ENCODE assay signal across 1 cellular context in the genomic region with DNA sequence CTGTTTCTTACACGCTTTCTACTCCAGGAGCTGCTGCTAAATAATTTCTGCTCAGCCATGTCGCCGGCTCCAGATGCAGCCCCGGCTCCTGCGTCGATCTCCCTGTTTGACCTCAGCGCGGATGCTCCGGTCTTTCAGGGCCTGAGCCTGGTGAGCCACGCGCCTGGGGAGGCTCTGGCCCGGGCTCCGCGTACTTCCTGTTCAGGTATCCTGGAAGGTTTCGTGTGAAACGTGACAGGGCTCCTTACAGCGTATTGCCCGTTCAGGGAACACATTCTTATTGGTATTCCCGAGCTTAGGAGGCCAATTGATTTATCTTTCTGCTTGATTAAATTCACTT.
TF ChIP-seq lines count a peak whose summit lies in the region.

No MANE protein-coding gene starts in this region.

TF ChIP-seq in HepG2, 621 proteins besides CTCF, POLR2A, EP300 and RAD21 (continued from another document and continues in another):
- TF ChIP-seq, protein P1, sequence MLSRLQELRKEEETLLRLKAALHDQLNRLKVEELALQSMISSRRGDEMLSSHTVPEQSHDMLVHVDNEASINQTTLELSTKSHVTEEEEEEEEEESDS (CRISPR knock-in tag; IDR thresholded peaks at IDR 0.05; ENCODE audit: borderline replicate concordance) = no peak
- TF ChIP-seq ZNF326 (CRISPR knock-in tag; IDR thresholded peaks at IDR 0.05; ENCODE audit: borderline replicate concordance) (no peak), EZH2 (conservative IDR thresholded peaks at IDR 0.05; ENCODE audit: low read depth, low read length) (no peak), CREB1 (IDR thresholded peaks at IDR 0.05) (no peak), CREB1 (CRISPR knock-in tag; IDR thresholded peaks at IDR 0.05) (no peak), ZFP1 (CRISPR knock-in tag; IDR thresholded peaks at IDR 0.05) (no peak), NAIF1 (CRISPR knock-in tag; IDR thresholded peaks at IDR 0.05; ENCODE audit: borderline replicate concordance) (no peak), GABPA (IDR thresholded peaks at IDR 0.05; ENCODE audit: low read depth, low read length) (no peak), GABPA (CRISPR knock-in tag; IDR thresholded peaks at IDR 0.05; ENCODE audit: low read depth) (peak; percentile 65), SOX13 (IDR thresholded peaks at IDR 0.05) (no peak), SOX13 (CRISPR knock-in tag; conservative IDR thresholded peaks at IDR 0.05 in 1 of 2, IDR thresholded peaks at IDR 0.05 in 1 of 2) (0 out of 4 replicates have a peak, but pooled peaks of 1 of the 2 experiments have one; percentile 6), ZMYM3 (CRISPR knock-in tag; IDR thresholded peaks at IDR 0.05) (no peak), ERF (CRISPR knock-in tag; IDR thresholded peaks at IDR 0.05) (0 out of 2 replicates have a peak, but pooled peaks have one; percentile 4), SIN3B (IDR thresholded peaks at IDR 0.05; ENCODE audit: low read length) (no peak), CCDC6 (CRISPR knock-in tag; IDR thresholded peaks at IDR 0.05) (peak; percentile 59; the same call in 1 of the 2 replicates), ZNF749 (CRISPR knock-in tag; IDR thresholded peaks at IDR 0.05; ENCODE audit: borderline replicate concordance) (0 out of 2 replicates have a peak, but pooled peaks have one; percentile 20), ZNF562 (CRISPR knock-in tag; IDR thresholded peaks at IDR 0.05; ENCODE audit: borderline replicate concordance) (no peak), KAT8 (CRISPR knock-in tag; IDR thresholded peaks at IDR 0.05) (no peak)
- TF ChIP-seq, protein P2, sequence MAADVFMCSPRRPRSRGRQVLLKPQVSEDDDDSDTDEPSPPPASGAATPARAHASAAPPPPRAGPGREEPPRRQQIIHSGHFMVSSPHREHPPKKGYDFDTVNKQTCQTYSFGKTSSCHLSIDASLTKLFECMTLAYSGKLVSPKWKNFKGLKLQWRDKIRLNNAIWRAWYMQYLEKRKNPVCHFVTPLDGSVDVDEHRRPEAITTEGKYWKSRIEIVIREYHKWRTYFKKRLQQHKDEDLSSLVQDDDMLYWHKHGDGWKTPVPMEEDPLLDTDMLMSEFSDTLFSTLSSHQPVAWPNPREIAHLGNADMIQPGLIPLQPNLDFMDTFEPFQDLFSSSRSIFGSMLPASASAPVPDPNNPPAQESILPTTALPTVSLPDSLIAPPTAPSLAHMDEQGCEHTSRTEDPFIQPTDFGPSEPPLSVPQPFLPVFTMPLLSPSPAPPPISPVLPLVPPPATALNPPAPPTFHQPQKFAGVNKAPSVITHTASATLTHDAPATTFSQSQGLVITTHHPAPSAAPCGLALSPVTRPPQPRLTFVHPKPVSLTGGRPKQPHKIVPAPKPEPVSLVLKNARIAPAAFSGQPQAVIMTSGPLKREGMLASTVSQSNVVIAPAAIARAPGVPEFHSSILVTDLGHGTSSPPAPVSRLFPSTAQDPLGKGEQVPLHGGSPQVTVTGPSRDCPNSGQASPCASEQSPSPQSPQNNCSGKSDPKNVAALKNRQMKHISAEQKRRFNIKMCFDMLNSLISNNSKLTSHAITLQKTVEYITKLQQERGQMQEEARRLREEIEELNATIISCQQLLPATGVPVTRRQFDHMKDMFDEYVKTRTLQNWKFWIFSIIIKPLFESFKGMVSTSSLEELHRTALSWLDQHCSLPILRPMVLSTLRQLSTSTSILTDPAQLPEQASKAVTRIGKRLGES (CRISPR knock-in tag; IDR thresholded peaks at IDR 0.05; ENCODE audit: borderline replicate concordance) = no peak
- TF ChIP-seq, protein P3, sequence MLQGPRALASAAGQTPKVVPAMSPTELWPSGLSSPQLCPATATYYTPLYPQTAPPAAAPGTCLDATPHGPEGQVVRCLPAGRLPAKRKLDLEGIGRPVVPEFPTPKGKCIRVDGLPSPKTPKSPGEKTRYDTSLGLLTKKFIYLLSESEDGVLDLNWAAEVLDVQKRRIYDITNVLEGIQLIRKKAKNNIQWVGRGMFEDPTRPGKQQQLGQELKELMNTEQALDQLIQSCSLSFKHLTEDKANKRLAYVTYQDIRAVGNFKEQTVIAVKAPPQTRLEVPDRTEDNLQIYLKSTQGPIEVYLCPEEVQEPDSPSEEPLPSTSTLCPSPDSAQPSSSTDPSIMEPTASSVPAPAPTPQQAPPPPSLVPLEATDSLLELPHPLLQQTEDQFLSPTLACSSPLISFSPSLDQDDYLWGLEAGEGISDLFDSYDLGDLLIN (CRISPR knock-in tag; IDR thresholded peaks at IDR 0.05; ENCODE audit: borderline replicate concordance) = 0 out of 2 replicates have a peak, but pooled peaks have one; percentile 7
- TF ChIP-seq, protein P4, sequence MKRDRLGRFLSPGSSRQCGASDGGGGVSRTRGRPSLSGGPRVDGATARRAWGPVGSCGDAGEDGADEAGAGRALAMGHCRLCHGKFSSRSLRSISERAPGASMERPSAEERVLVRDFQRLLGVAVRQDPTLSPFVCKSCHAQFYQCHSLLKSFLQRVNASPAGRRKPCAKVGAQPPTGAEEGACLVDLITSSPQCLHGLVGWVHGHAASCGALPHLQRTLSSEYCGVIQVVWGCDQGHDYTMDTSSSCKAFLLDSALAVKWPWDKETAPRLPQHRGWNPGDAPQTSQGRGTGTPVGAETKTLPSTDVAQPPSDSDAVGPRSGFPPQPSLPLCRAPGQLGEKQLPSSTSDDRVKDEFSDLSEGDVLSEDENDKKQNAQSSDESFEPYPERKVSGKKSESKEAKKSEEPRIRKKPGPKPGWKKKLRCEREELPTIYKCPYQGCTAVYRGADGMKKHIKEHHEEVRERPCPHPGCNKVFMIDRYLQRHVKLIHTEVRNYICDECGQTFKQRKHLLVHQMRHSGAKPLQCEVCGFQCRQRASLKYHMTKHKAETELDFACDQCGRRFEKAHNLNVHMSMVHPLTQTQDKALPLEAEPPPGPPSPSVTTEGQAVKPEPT (CRISPR knock-in tag; IDR thresholded peaks at IDR 0.05; ENCODE audit: low read depth) = 0 out of 2 replicates have a peak, but pooled peaks have one; percentile 21
- TF ChIP-seq, protein P5, sequence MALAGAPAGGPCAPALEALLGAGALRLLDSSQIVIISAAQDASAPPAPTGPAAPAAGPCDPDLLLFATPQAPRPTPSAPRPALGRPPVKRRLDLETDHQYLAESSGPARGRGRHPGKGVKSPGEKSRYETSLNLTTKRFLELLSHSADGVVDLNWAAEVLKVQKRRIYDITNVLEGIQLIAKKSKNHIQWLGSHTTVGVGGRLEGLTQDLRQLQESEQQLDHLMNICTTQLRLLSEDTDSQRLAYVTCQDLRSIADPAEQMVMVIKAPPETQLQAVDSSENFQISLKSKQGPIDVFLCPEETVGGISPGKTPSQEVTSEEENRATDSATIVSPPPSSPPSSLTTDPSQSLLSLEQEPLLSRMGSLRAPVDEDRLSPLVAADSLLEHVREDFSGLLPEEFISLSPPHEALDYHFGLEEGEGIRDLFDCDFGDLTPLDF (CRISPR knock-in tag; IDR thresholded peaks at IDR 0.05) = peak; percentile 28; the same call in 1 of the 2 replicates
- TF ChIP-seq, protein P6, sequence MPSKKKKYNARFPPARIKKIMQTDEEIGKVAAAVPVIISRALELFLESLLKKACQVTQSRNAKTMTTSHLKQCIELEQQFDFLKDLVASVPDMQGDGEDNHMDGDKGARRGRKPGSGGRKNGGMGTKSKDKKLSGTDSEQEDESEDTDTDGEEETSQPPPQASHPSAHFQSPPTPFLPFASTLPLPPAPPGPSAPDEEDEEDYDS (CRISPR knock-in tag; IDR thresholded peaks at IDR 0.05) = no peak
- TF ChIP-seq, protein P7, sequence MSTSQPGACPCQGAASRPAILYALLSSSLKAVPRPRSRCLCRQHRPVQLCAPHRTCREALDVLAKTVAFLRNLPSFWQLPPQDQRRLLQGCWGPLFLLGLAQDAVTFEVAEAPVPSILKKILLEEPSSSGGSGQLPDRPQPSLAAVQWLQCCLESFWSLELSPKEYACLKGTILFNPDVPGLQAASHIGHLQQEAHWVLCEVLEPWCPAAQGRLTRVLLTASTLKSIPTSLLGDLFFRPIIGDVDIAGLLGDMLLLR (CRISPR knock-in tag; IDR thresholded peaks at IDR 0.05) = no peak
- TF ChIP-seq, protein P8, sequence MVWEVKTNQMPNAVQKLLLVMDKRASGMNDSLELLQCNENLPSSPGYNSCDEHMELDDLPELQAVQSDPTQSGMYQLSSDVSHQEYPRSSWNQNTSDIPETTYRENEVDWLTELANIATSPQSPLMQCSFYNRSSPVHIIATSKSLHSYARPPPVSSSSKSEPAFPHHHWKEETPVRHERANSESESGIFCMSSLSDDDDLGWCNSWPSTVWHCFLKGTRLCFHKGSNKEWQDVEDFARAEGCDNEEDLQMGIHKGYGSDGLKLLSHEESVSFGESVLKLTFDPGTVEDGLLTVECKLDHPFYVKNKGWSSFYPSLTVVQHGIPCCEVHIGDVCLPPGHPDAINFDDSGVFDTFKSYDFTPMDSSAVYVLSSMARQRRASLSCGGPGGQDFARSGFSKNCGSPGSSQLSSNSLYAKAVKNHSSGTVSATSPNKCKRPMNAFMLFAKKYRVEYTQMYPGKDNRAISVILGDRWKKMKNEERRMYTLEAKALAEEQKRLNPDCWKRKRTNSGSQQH (CRISPR knock-in tag; IDR thresholded peaks at IDR 0.05; ENCODE audit: low read depth) = no peak; the same call in 1 of the 2 replicates
- TF ChIP-seq, protein P9, sequence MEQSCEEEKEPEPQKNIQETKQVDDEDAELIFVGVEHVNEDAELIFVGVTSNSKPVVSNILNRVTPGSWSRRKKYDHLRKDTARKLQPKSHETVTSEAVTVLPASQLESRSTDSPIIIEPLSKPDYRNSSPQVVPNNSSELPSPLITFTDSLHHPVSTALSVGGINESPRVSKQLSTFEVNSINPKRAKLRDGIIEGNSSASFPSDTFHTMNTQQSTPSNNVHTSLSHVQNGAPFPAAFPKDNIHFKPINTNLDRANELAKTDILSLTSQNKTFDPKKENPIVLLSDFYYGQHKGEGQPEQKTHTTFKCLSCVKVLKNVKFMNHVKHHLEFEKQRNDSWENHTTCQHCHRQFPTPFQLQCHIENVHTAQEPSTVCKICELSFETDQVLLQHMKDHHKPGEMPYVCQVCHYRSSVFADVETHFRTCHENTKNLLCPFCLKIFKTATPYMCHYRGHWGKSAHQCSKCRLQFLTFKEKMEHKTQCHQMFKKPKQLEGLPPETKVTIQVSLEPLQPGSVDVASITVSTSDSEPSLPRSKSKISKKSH (CRISPR knock-in tag; IDR thresholded peaks at IDR 0.05; ENCODE audit: borderline replicate concordance) = 0 out of 2 replicates have a peak, but pooled peaks have one; percentile 3
- TF ChIP-seq, protein P10, sequence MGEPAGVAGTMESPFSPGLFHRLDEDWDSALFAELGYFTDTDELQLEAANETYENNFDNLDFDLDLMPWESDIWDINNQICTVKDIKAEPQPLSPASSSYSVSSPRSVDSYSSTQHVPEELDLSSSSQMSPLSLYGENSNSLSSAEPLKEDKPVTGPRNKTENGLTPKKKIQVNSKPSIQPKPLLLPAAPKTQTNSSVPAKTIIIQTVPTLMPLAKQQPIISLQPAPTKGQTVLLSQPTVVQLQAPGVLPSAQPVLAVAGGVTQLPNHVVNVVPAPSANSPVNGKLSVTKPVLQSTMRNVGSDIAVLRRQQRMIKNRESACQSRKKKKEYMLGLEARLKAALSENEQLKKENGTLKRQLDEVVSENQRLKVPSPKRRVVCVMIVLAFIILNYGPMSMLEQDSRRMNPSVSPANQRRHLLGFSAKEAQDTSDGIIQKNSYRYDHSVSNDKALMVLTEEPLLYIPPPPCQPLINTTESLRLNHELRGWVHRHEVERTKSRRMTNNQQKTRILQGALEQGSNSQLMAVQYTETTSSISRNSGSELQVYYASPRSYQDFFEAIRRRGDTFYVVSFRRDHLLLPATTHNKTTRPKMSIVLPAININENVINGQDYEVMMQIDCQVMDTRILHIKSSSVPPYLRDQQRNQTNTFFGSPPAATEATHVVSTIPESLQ (CRISPR knock-in tag; conservative IDR thresholded peaks at IDR 0.05) = no peak
- TF ChIP-seq, protein P11, sequence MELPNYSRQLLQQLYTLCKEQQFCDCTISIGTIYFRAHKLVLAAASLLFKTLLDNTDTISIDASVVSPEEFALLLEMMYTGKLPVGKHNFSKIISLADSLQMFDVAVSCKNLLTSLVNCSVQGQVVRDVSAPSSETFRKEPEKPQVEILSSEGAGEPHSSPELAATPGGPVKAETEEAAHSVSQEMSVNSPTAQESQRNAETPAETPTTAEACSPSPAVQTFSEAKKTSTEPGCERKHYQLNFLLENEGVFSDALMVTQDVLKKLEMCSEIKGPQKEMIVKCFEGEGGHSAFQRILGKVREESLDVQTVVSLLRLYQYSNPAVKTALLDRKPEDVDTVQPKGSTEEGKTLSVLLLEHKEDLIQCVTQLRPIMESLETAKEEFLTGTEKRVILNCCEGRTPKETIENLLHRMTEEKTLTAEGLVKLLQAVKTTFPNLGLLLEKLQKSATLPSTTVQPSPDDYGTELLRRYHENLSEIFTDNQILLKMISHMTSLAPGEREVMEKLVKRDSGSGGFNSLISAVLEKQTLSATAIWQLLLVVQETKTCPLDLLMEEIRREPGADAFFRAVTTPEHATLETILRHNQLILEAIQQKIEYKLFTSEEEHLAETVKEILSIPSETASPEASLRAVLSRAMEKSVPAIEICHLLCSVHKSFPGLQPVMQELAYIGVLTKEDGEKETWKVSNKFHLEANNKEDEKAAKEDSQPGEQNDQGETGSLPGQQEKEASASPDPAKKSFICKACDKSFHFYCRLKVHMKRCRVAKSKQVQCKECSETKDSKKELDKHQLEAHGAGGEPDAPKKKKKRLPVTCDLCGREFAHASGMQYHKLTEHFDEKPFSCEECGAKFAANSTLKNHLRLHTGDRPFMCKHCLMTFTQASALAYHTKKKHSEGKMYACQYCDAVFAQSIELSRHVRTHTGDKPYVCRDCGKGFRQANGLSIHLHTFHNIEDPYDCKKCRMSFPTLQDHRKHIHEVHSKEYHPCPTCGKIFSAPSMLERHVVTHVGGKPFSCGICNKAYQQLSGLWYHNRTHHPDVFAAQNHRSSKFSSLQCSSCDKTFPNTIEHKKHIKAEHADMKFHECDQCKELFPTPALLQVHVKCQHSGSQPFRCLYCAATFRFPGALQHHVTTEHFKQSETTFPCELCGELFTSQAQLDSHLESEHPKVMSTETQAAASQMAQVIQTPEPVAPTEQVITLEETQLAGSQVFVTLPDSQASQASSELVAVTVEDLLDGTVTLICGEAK (IDR thresholded peaks at IDR 0.05) = no peak
- TF ChIP-seq, protein P11 (CRISPR knock-in tag; IDR thresholded peaks at IDR 0.05) = no peak
